ENCODE assay signal across 23 cellular contexts in the genomic region with DNA sequence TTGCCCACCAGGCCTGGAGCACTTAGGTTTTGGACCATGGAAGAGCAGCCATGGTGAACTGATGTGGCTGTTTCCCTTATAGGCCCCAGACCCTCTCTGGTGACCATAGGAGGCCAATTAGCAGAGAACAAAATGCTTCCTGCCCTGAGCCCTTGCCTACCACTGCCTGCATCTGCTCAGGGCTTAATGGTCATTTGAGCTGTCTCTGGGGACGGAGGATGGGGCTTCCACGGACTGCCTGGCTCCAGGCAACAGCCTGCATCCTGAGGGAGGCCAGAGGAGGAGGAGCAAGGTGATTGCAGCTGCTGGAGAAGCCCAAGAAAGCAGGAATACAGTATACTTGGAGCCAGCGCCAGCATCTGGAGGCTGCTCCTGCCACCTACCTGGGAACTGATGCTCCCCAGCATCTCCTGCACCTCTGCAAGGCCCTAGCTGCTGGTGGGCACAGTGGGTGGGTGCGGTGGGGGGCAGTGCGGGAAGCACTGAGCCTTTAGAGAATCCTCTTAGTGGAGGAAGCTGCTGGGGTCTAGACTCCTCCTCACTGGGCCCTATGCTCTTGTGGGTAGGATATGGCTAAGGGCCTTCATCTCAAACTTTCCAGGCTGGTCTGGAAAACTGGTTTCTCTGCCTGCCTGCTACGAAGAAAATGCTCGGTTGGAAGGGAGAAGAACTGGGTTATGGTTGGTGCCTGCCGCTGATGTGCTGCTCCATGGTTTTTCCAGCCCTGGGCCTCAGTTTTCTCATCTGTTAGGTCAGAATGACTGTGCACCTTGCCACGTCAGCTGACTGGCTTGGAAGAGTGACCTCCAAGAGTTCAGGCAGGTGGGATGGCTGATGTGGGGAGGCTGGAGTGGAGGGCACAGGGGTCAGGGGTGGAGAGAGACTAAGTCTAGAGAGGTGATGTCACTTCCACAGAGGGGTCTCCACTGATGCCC.
DNase-seq lines count a peak whose midpoint lies in the region; ATAC-seq and TF ChIP-seq lines count a peak whose summit lies in the region.
"Had no signal": no experiment of that assay in that cellular context is flagged by ENCODE, and none has a peak within 500 bp of the region (broad histone marks: within the 10 kb centered on the region; RNA-seq: fewer than 3 reads in every experiment).

No MANE protein-coding gene starts in this region.

- TF ChIP-seq EP300 in SK-N-SH (IDR thresholded peaks at IDR 0.05; ENCODE audit: borderline replicate concordance in 1 of 2, low read depth in 1 of 2, low read length in 1 of 2): no peak

- intact Hi-C loops in aorta (cut with DNase I): no loop called here

- CTCF ChIA-PET in SK-N-SH (lab: Yijun Ruan, JAX): no interaction called here

- H3K9ac ChIP-seq in SK-N-SH: no peak overlapping the region
- H3K9ac ChIP-seq: BLaER1 treated with 17β-estradiol and CSF1 and Interleukin-3, amounts not matched to agents 10 nM and 100 nM had no signal

- TF ChIP-seq CTCF in SK-N-SH (IDR thresholded peaks at IDR 0.05) (no peak), GM10266 (IDR thresholded peaks at IDR 0.05; ENCODE audit: control insufficient read depth, insufficient read depth, low read depth, missing control alignments) (no peak)

- H3K36me3 ChIP-seq in SK-N-SH (replicated peaks in 1 of 2; ENCODE audit: control insufficient read depth in 1 of 2, insufficient read depth in 2 of 2, low read length in 1 of 2) (no peaks in the 10 kb centered on the region), aorta (ENCODE audit: control insufficient read depth in 1 of 2, insufficient read depth in 2 of 2, low read length in 1 of 2) (no peaks in the 10 kb centered on the region)
- H3K36me3 ChIP-seq: BLaER1 treated with 17β-estradiol and CSF1 and Interleukin-3, amounts not matched to agents 10 nM and 100 nM; brain microvascular endothelial cell; esophagus squamous epithelium; gastrocnemius medialis had no signal

- no peaks in the 10 kb centered on the region for H3K4me1 Mint-ChIP-seq in activated T-helper 17 cell treated with anti-CD3 and anti-CD28 coated beads, Interleukin-2, amount 50 U/mL, for 72 hours
- H3K4me1 Mint-ChIP-seq: activated B cell treated with CpG ODN at 0.5 μM for 24 hours had no signal

- no peaks in the 10 kb centered on the region for H3K9me2 ChIP-seq in SK-N-SH

- no peaks in the 10 kb centered on the region for H3K9me3 Mint-ChIP-seq in activated T-helper 17 cell treated with anti-CD3 and anti-CD28 coated beads, Interleukin-2, amount 50 U/mL, for 72 hours

- no peaks in the 10 kb centered on the region for H3K79me2 ChIP-seq in SK-N-SH (ENCODE audit: insufficient read depth)

- H3K9me3 ChIP-seq in SK-N-SH (no peaks in the 10 kb centered on the region), aorta (ENCODE audit: control insufficient read depth, low read length) (no peaks in the 10 kb centered on the region)
- H3K9me3 ChIP-seq: A549, esophagus squamous epithelium, gastrocnemius medialis had no signal

- no peaks in the 10 kb centered on the region for H3F3A ChIP-seq in SK-N-SH (replicated peaks; ENCODE audit: insufficient read depth)

- H3K4me1 ChIP-seq in SK-N-SH (ENCODE audit: control insufficient read depth in 1 of 2, insufficient read depth in 2 of 2, low read depth in 1 of 2, low read length in 1 of 2): no peaks in the 10 kb centered on the region
- H3K4me1 ChIP-seq in aorta (ENCODE audit: control insufficient read depth in 1 of 2, insufficient read depth in 2 of 2, low read length in 2 of 2): no peaks in the 10 kb centered on the region
- H3K4me1 ChIP-seq: A549, gastrocnemius medialis had no signal

- H3K27ac ChIP-seq in SK-N-SH (ENCODE audit: low read depth in 2 of 2, low read length in 1 of 2) (no peak overlapping the region), aorta (ENCODE audit: low read depth in 1 of 2, low read length in 2 of 2) (no peak overlapping the region)
- H3K27ac ChIP-seq: A549; BLaER1 treated with 17β-estradiol and CSF1 and Interleukin-3, amounts not matched to agents 10 nM and 100 nM; brain microvascular endothelial cell; esophagus squamous epithelium; gastrocnemius medialis had no signal

- POLR2A ChIA-PET in SK-N-SH (lab: Yijun Ruan, JAX): no interaction called here

- ATAC-seq in SK-N-SH treated with all-trans-retinoic acid at 6 μM for 48 hours: no peak
- no peak for ATAC-seq in activated T-helper 17 cell treated with anti-CD3 and anti-CD28 coated beads, Interleukin-2, amount 50 U/mL, for 72 hours (replicated peaks)
- no peak for ATAC-seq in aorta (ENCODE audit: low FRiP score)
- ATAC-seq: A549; gastrocnemius medialis; stimulated activated naive CD8-positive, alpha-beta T cell treated with anti-CD3 and anti-CD28 coated beads, Interleukin-15, Interleukin-2, amounts not matched to agents 100 U/mL and 50 U/mL, for 24 hours had no signal

- H3K27ac Mint-ChIP-seq in activated T-helper 17 cell treated with anti-CD3 and anti-CD28 coated beads, Interleukin-2, amount 50 U/mL, for 72 hours: no peak overlapping the region
- H3K27ac Mint-ChIP-seq: activated B cell treated with CpG ODN at 0.5 μM for 24 hours had no signal

- DNase-seq in SK-N-SH (peak; percentile 3), NCI-H82 treated with DMSO at 0.1 percent for 48 hours (lab: John Stamatoyannopoulos, UW; ENCODE audit: unreplicated experiment) (peak; percentile 50), mesenteric fat pad (ENCODE audit: low spot score) (peak; percentile 65), GM10266 (ENCODE audit: extremely low spot score) (no peak), aorta (no peak)
- DNase-seq in activated naive CD4-positive, alpha-beta T cell treated with anti-CD3 and anti-CD28 coated beads, Interleukin-2, amount 50 U/mL, for 16 hours: no peak
- DNase-seq: activated B cell treated with CpG ODN at 0.5 μM for 24 hours; activated CD4-positive, alpha-beta T cell treated with anti-CD3 and anti-CD28 coated beads, Interleukin-2, amount 50 U/mL, for 48 hours; activated CD8-positive, alpha-beta memory T cell treated with anti-CD3 and anti-CD28 coated beads, Interleukin-2, amount 50 U/mL, for 48 hours; activated effector memory CD4-positive, alpha-beta T cell treated with Interleukin-2 at 50 U/mL for 16 hours; brain microvascular endothelial cell; effector memory CD4-positive, alpha-beta T cell; esophagus squamous epithelium; gastrocnemius medialis; mammary epithelial cell; NCI-H187 treated with DMSO at 0.1 percent for 48 hours; retina; stimulated activated CD4-positive, alpha-beta T cell treated with anti-CD3 and anti-CD28 coated beads, Interleukin-4, amount 100 ng/mL, for 24 hours; stimulated activated naive CD8-positive, alpha-beta T cell treated with anti-CD3 and anti-CD28 coated beads, Interleukin-15, Interleukin-2, amounts not matched to agents 100 U/mL and 50 U/mL, for 24 hours had no signal

- no peaks in the 10 kb centered on the region for H3K36me3 Mint-ChIP-seq in activated T-helper 17 cell treated with anti-CD3 and anti-CD28 coated beads, Interleukin-2, amount 50 U/mL, for 72 hours (ENCODE audit: low read depth)

- no peaks in the 10 kb centered on the region for H4K20me1 ChIP-seq in SK-N-SH (ENCODE audit: insufficient read depth)

- no peak for TF ChIP-seq RAD21 in SK-N-SH (IDR thresholded peaks at IDR 0.05; ENCODE audit: low read length)

- WGBS in SK-N-SH (ENCODE audit: low lambda C conversion rate): 19% methylated on average over 6 of the region's 9 CpGs
- 66 to 91% methylated on average over 9 of the region's 9 CpGs for WGBS in aorta, 2 donors

- no peak overlapping the region for H3K4me3 ChIP-seq in SK-N-SH (ENCODE audit: low read depth in 2 of 2, low read length in 1 of 2)
- H3K4me3 ChIP-seq in aorta (ENCODE audit: low read length in 2 of 2): no peak overlapping the region
- H3K4me3 ChIP-seq: A549; BLaER1 treated with 17β-estradiol and CSF1 and Interleukin-3, amounts not matched to agents 10 nM and 100 nM; esophagus squamous epithelium; gastrocnemius medialis had no signal

- no peak overlapping the region for H3K4me3 Mint-ChIP-seq in activated T-helper 17 cell treated with anti-CD3 and anti-CD28 coated beads, Interleukin-2, amount 50 U/mL, for 72 hours
- H3K4me3 Mint-ChIP-seq: activated B cell treated with CpG ODN at 0.5 μM for 24 hours had no signal

- no peak overlapping the region for H2AFZ ChIP-seq in SK-N-SH (ENCODE audit: low read depth)

- no peak overlapping the region for H3K4me2 ChIP-seq in SK-N-SH
- H3K4me2 ChIP-seq: A549; BLaER1 treated with 17β-estradiol and CSF1 and Interleukin-3, amounts not matched to agents 10 nM and 100 nM had no signal

- no peaks in the 10 kb centered on the region for H3K27me3 Mint-ChIP-seq in activated T-helper 17 cell treated with anti-CD3 and anti-CD28 coated beads, Interleukin-2, amount 50 U/mL, for 72 hours
- H3K27me3 Mint-ChIP-seq: activated B cell treated with CpG ODN at 0.5 μM for 24 hours had no signal

- H3K27me3 ChIP-seq in SK-N-SH (ENCODE audit: insufficient read depth) (0 out of 2 replicates have a peak, but pooled peaks cover 6% of the 10 kb centered on the region), aorta (ENCODE audit: control insufficient read depth in 1 of 2, insufficient read depth in 2 of 2, low read length in 1 of 2) (no peaks in the 10 kb centered on the region)
- H3K27me3 ChIP-seq: brain microvascular endothelial cell, esophagus squamous epithelium, gastrocnemius medialis had no signal

TF ChIP-seq in SK-N-SH, 30 proteins besides CTCF, POLR2A, EP300 and RAD21 (continues in another document):
- TF ChIP-seq RFX5 (IDR thresholded peaks at IDR 0.05; ENCODE audit: low read length): no peak
- no peak for TF ChIP-seq FOXM1 (IDR thresholded peaks at IDR 0.05; ENCODE audit: low read depth)
- no peak for TF ChIP-seq GABPA (IDR thresholded peaks at IDR 0.05; ENCODE audit: low read depth)
- no peak for TF ChIP-seq SMC3 (IDR thresholded peaks at IDR 0.05; ENCODE audit: low read depth, low read length)

TF ChIP-seq in SK-N-SH treated with all-trans-retinoic acid at 6 μM for 48 hours, 23 proteins besides CTCF, POLR2A, EP300 and RAD21 (continues in another document):
- no peak for TF ChIP-seq ZC3H10 (CRISPR knock-in tag; IDR thresholded peaks at IDR 0.05)
- TF ChIP-seq SNAI2 (CRISPR knock-in tag; IDR thresholded peaks at IDR 0.05): no peak
- no peak for TF ChIP-seq TCF4 (CRISPR knock-in tag; IDR thresholded peaks at IDR 0.05; ENCODE audit: borderline replicate concordance)

Comparison
In these comparisons a context has a peak if more than half of its experiments do, and no peak if none do; other contexts are left out.
1. DNase-seq: peak in SK-N-SH (single experiment), NCI-H82 treated with DMSO at 0.1 percent for 48 hours (single experiment) and mesenteric fat pad (single experiment); none in GM10266 (single experiment), aorta (0 of 2) and activated naive CD4-positive, alpha-beta T cell treated with anti-CD3 and anti-CD28 coated beads, Interleukin-2, amount 50 U/mL, for 16 hours (single experiment).